8 cellular contexts compared by ENCODE assay signal in genomic region chr4:128525387-128525786, GRCh38.
DNase-seq lines count a peak whose midpoint lies in the region; ATAC-seq and TF ChIP-seq lines count a peak whose summit lies in the region.
"Had no signal": no experiment of that assay in that cellular context is flagged by ENCODE, and none has a peak within 500 bp of the region (broad histone marks: within the 10 kb centered on the region; RNA-seq: fewer than 3 reads in every experiment).

No MANE protein-coding gene starts in this region.

- intact Hi-C loops in stomach (cut with DNase I; ENCODE audit: low total_unique reads) = no loop called here

- ATAC-seq in GM18505 (IDR thresholded peaks at IDR 0.05; ENCODE audit: unreplicated experiment) = no peak

- in situ Hi-C loops in GM23248 (cut with MboI) = no loop called here

- H3K79me2 ChIP-seq in GM23248 (ENCODE audit: insufficient read depth) (no peaks in the 10 kb centered on the region), fibroblast of lung (ENCODE audit: control insufficient read depth, insufficient read depth, low read length) (no peaks in the 10 kb centered on the region)

- no peaks in the 10 kb centered on the region for H3K9me2 ChIP-seq in GM23248 (ENCODE audit: insufficient read depth)

- H3K4me2 ChIP-seq in GM23248 (ENCODE audit: unreplicated experiment) = no peak overlapping the region
- H3K4me2 ChIP-seq in fibroblast of lung (ENCODE audit: extremely low read depth, insufficient read depth, low read length) = no peak overlapping the region

- CTCF ChIA-PET in RWPE1 (lab: Yijun Ruan, JAX) = no interaction called here

- DNase-seq in GM23248 (peak; percentile 91), RWPE1 (ENCODE audit: low spot score) (no peak), fibroblast of lung (ENCODE audit: low read depth in 2 of 2) (peak in 1 of 2 donors; percentile 78), stomach (no peak), SHP77 treated with DMSO at 0.1 percent for 48 hours (lab: John Stamatoyannopoulos, UW) (no peak), NCI-H524 treated with DMSO at 0.1 percent for 48 hours (lab: John Stamatoyannopoulos, UW) (no peak)
- DNase-seq: NCI-H1694 treated with DMSO at 0.1 percent for 48 hours had no signal

- 0 out of 2 replicates have a peak overlapping the region, but pooled peaks have one; percentile 1 for H3K4me3 ChIP-seq in GM23248
- H3K4me3 ChIP-seq in fibroblast of lung (replicated peaks in 1 of 4; ENCODE audit: control extremely low read depth in 1 of 4, insufficient read depth in 1 of 4, low read depth in 3 of 4, low read length in 4 of 4) = no peak overlapping the region
- no peak overlapping the region for H3K4me3 ChIP-seq in stomach

- H3K36me3 ChIP-seq in GM23248 (ENCODE audit: low read depth) (no peaks in the 10 kb centered on the region), fibroblast of lung (ENCODE audit: control insufficient read depth, insufficient read depth, low read length) (no peaks in the 10 kb centered on the region), stomach (no peaks in the 10 kb centered on the region)

- 22 to 26% methylated on average over 2 to 5 of the region's 5 CpGs for WGBS in GM23248 (ENCODE audit: low coverage in 1 of 2, low lambda C conversion rate in 2 of 2, missing lambda C conversion rate in 2 of 2), 2 experiments
- WGBS in stomach, 5 donors = 40 to 59% (median 56%) methylated on average over 5 of the region's 5 CpGs

- H3K27me3 ChIP-seq in GM23248 (replicated peaks; ENCODE audit: insufficient read depth) (no peaks in the 10 kb centered on the region), fibroblast of lung (ENCODE audit: control insufficient read depth, insufficient read depth, low read length) (no peaks in the 10 kb centered on the region), stomach (no peaks in the 10 kb centered on the region)

- peaks cover 50% of the 10 kb centered on the region for H3F3A ChIP-seq in GM23248 (ENCODE audit: insufficient read depth)

- TF ChIP-seq POLR2A in stomach (IDR thresholded peaks at IDR 0.05) = no peak
- TF ChIP-seq POLR2A in GM18505 (IDR thresholded peaks at IDR 0.05; ENCODE audit: borderline replicate concordance, extremely low read depth, insufficient read depth, insufficient read length) = no peak

- H3K27ac ChIP-seq in GM23248 (peak overlapping the region; percentile 97), RWPE1 (peak overlapping the region; percentile 82; the same call in 1 of the 2 replicates), fibroblast of lung (ENCODE audit: insufficient read depth, low read length) (peak overlapping the region; percentile 58), stomach (peak overlapping the region; percentile 60 to 76 (median 62))

- TF ChIP-seq CTCF in RWPE1 (conservative IDR thresholded peaks at IDR 0.05; ENCODE audit: low read depth) = no peak
- no peak for TF ChIP-seq CTCF in fibroblast of lung (conservative IDR thresholded peaks at IDR 0.05 in 1 of 2, IDR thresholded peaks at IDR 0.05 in 1 of 2; ENCODE audit: low read depth in 1 of 2, low read length in 2 of 2)
- no peak for TF ChIP-seq CTCF in stomach (IDR thresholded peaks at IDR 0.05)

- H2AFZ ChIP-seq in GM23248 = no peak overlapping the region
- no peak overlapping the region for H2AFZ ChIP-seq in fibroblast of lung (ENCODE audit: low read length)

- TF ChIP-seq EP300 in stomach (IDR thresholded peaks at IDR 0.05) = no peak

- no peaks in the 10 kb centered on the region for H3K9me3 ChIP-seq in GM23248 (ENCODE audit: low read depth)
- H3K9me3 ChIP-seq in fibroblast of lung (ENCODE audit: control insufficient read depth, insufficient read depth, low read depth, low read length) = no peaks in the 10 kb centered on the region
- H3K9me3 ChIP-seq in stomach = no peaks in the 10 kb centered on the region

- H3K9ac ChIP-seq in GM23248 (peak overlapping the region; percentile 71), fibroblast of lung (ENCODE audit: insufficient read depth, low read length) (no peak overlapping the region)

- POLR2A ChIA-PET in RWPE1 (lab: Yijun Ruan, JAX; ENCODE audit: low non-redundant PET) = no interaction called here

- H3K4me1 ChIP-seq in GM23248 (ENCODE audit: insufficient read depth) (peaks cover 75% of the 10 kb centered on the region), fibroblast of lung (ENCODE audit: control insufficient read depth, extremely low read depth, insufficient read depth, low read length) (peaks cover 33% of the 10 kb centered on the region), stomach (peaks cover 4 to 42% (median 23%) of the 10 kb centered on the region in 4 donors)

- H4K20me1 ChIP-seq in GM23248 (ENCODE audit: insufficient read depth) (no peaks in the 10 kb centered on the region), fibroblast of lung (ENCODE audit: control insufficient read depth, extremely low read depth, insufficient read depth, low read length) (no peaks in the 10 kb centered on the region)
